Comparison of ENCODE assay signal across 8 cellular contexts in genomic region chr6:28142446-28142845, GRCh38. TPM values are rescaled to one million over a fixed set of nuclear protein-coding genes. Genes with fewer than 3 reads are reported as not detected.
DNase-seq lines count a peak whose midpoint lies in the region; ATAC-seq and TF ChIP-seq lines count a peak whose summit lies in the region.

No MANE protein-coding gene starts in this region.

- H3K4me1 Mint-ChIP-seq in naive thymus-derived CD4-positive, alpha-beta T cell: peaks cover 27 to 76% (median 68%) of the 10 kb centered on the region in 7 donors

- H3K27ac ChIP-seq in BLaER1 treated with 17β-estradiol and CSF1 and Interleukin-3, amounts not matched to agents 10 nM and 100 nM: peak overlapping the region; percentile 71 to 88 (median 84); a peak in 21 of 22 replicates
- no peak overlapping the region for H3K27ac ChIP-seq in colonic mucosa
- H3K27ac ChIP-seq in naive thymus-derived CD4-positive, alpha-beta T cell (ENCODE audit: low read depth, low read length): peak overlapping the region; percentile 75

- peaks cover 0 to 9% (median 0%) of the 10 kb centered on the region in 11 experiments; a peak in 2 of 22 replicates for H4K20me1 ChIP-seq in BLaER1 treated with 17β-estradiol and CSF1 and Interleukin-3, amounts not matched to agents 10 nM and 100 nM
- peaks cover 38% of the 10 kb centered on the region for H4K20me1 ChIP-seq in Loucy (ENCODE audit: insufficient read depth, low read length, poor library complexity, severe bottlenecking)

- no peaks in the 10 kb centered on the region for H3K9me3 Mint-ChIP-seq in naive thymus-derived CD4-positive, alpha-beta T cell

- H3K4me3 ChIP-seq in BLaER1 treated with 17β-estradiol and CSF1 and Interleukin-3, amounts not matched to agents 10 nM and 100 nM: peak overlapping the region; percentile 73 to 98 (median 88)
- H3K4me3 ChIP-seq in Loucy (ENCODE audit: low read length, poor library complexity, severe bottlenecking) (peak overlapping the region; percentile 97), colonic mucosa (peak overlapping the region; percentile 90)
- peak overlapping the region; percentile 85 for H3K4me3 ChIP-seq in naive thymus-derived CD4-positive, alpha-beta T cell (ENCODE audit: low read length)

- H3K9me2 ChIP-seq in Loucy (replicated peaks; ENCODE audit: low read depth, low read length): no peaks in the 10 kb centered on the region

- DNase-seq in colonic mucosa (no peak), A172 (ENCODE audit: low spot score) (no peak), NCI-H187 treated with DMSO at 0.1 percent for 48 hours (lab: John Stamatoyannopoulos, UW) (no peak), NCI-H446 treated with DMSO at 0.1 percent for 48 hours (lab: John Stamatoyannopoulos, UW) (no peak)
- no peak for DNase-seq in naive thymus-derived CD4-positive, alpha-beta T cell

- peak overlapping the region; percentile 80 to 94 (median 91) for H3K9ac ChIP-seq in BLaER1 treated with 17β-estradiol and CSF1 and Interleukin-3, amounts not matched to agents 10 nM and 100 nM
- H3K9ac ChIP-seq in Loucy (ENCODE audit: low read depth, low read length, poor library complexity, severe bottlenecking) (peak overlapping the region; percentile 94), colonic mucosa (ENCODE audit: low read depth in 2 of 2, low read length in 2 of 2) (peak overlapping the region in 1 of 2 donors; percentile 89)

- H3K9me3 ChIP-seq in BLaER1 treated with 17β-estradiol and CSF1 and Interleukin-3, amounts not matched to agents 10 nM and 100 nM (replicated peaks in 1 of 11): no peaks in the 10 kb centered on the region; a peak in 1 of 22 replicates
- H3K9me3 ChIP-seq in Loucy (ENCODE audit: insufficient read depth, low read depth, low read length) (no peaks in the 10 kb centered on the region), colonic mucosa (no peaks in the 10 kb centered on the region)
- H3K9me3 ChIP-seq in naive thymus-derived CD4-positive, alpha-beta T cell (ENCODE audit: control insufficient read depth in 2 of 3, low read length in 3 of 3): no peaks in the 10 kb centered on the region

- peak overlapping the region; percentile 95; the same call in 1 of the 2 replicates for H2AFZ ChIP-seq in Loucy (ENCODE audit: low read length)

- peak overlapping the region; percentile 90 to 100 (median 93) for H3K27ac Mint-ChIP-seq in naive thymus-derived CD4-positive, alpha-beta T cell

- no peak for ATAC-seq in naive thymus-derived CD4-positive, alpha-beta T cell
- no peak for ATAC-seq in GM19397 (IDR thresholded peaks at IDR 0.05; ENCODE audit: unreplicated experiment)

- peak overlapping the region; percentile 76 to 95 (median 84) for H3K4me2 ChIP-seq in BLaER1 treated with 17β-estradiol and CSF1 and Interleukin-3, amounts not matched to agents 10 nM and 100 nM
- H3K4me2 ChIP-seq in Loucy (ENCODE audit: low read depth, low read length, poor library complexity, severe bottlenecking): peak overlapping the region; percentile 93

- H3F3A ChIP-seq in Loucy (ENCODE audit: low read depth): no peaks in the 10 kb centered on the region

- POLR2A ChIA-PET in naive thymus-derived CD4-positive, alpha-beta T cell (lab: Charles Lee): interaction anchor here (0.6 to 4.0 kb wide), 12 partner anchors 9 to 305 kb away, joined by 3 to 22 read pairs (median 4); partner anchors contain the start of genes ZKSCAN4, ZSCAN16 and ZSCAN26

- peaks cover 64% of the 10 kb centered on the region for H3K79me2 ChIP-seq in Loucy (ENCODE audit: insufficient read depth, low read length)

- intact Hi-C loops in colonic mucosa (cut with DNase I): no loop called here
- intact Hi-C loops in naive thymus-derived CD4-positive, alpha-beta T cell (cut with micrococcal nuclease): loop anchor here (5.0 to 10.0 kb wide), 3 partner anchors 195 to 968 kb away; partner anchors contain the start of genes ZSCAN23 (in 1 of the 2) and ZSCAN31 (in 1 of the 2)

- no peaks in the 10 kb centered on the region for H3K27me3 Mint-ChIP-seq in naive thymus-derived CD4-positive, alpha-beta T cell

- CTCF ChIA-PET in naive thymus-derived CD4-positive, alpha-beta T cell (lab: Charles Lee): interaction anchor here (1.1 to 1.4 kb wide), 2 partner anchors 118 to 125 kb away, joined by 4 read pairs; partner anchors contain the start of gene ZSCAN26

- peaks cover 22 to 38% (median 29%) of the 10 kb centered on the region in 11 experiments; a peak in 21 of 22 replicates for H3K36me3 ChIP-seq in BLaER1 treated with 17β-estradiol and CSF1 and Interleukin-3, amounts not matched to agents 10 nM and 100 nM
- H3K36me3 ChIP-seq in Loucy (ENCODE audit: insufficient read depth, low read length) (no peaks in the 10 kb centered on the region), colonic mucosa (no peaks in the 10 kb centered on the region)
- peaks cover 0 to 9% (median 0%) of the 10 kb centered on the region in 3 experiments for H3K36me3 ChIP-seq in naive thymus-derived CD4-positive, alpha-beta T cell (ENCODE audit: control insufficient read depth in 2 of 3, insufficient read depth in 3 of 3, low read length in 3 of 3)

- H3K36me3 Mint-ChIP-seq in naive thymus-derived CD4-positive, alpha-beta T cell: peaks cover 5 to 26% (median 22%) of the 10 kb centered on the region in 5 donors

- no peak for TF ChIP-seq CTCF in Loucy (conservative IDR thresholded peaks at IDR 0.05; ENCODE audit: low read length)
- no peak for TF ChIP-seq CTCF in colonic mucosa (IDR thresholded peaks at IDR 0.05)

- no peaks in the 10 kb centered on the region for H3K27me3 ChIP-seq in BLaER1 treated with 17β-estradiol and CSF1 and Interleukin-3, amounts not matched to agents 10 nM and 100 nM
- H3K27me3 ChIP-seq in Loucy (ENCODE audit: insufficient read depth, low read length, poor library complexity, severe bottlenecking): no peaks in the 10 kb centered on the region
- no peaks in the 10 kb centered on the region for H3K27me3 ChIP-seq in colonic mucosa
- no peaks in the 10 kb centered on the region for H3K27me3 ChIP-seq in naive thymus-derived CD4-positive, alpha-beta T cell (ENCODE audit: control insufficient read depth in 2 of 2, insufficient read depth in 2 of 2, low read length in 2 of 2)

- H3K4me1 ChIP-seq in BLaER1 treated with 17β-estradiol and CSF1 and Interleukin-3, amounts not matched to agents 10 nM and 100 nM: peaks cover 27 to 60% (median 41%) of the 10 kb centered on the region in 10 experiments
- H3K4me1 ChIP-seq in Loucy (ENCODE audit: insufficient read depth, low read length, poor library complexity, severe bottlenecking) (peaks cover 50% of the 10 kb centered on the region), colonic mucosa (peaks cover 5% of the 10 kb centered on the region)
- peaks cover 19 to 36% of the 10 kb centered on the region in 2 donors for H3K4me1 ChIP-seq in naive thymus-derived CD4-positive, alpha-beta T cell (ENCODE audit: control insufficient read depth in 2 of 2, insufficient read depth in 2 of 2, low read length in 2 of 2)

- H3K4me3 Mint-ChIP-seq in naive thymus-derived CD4-positive, alpha-beta T cell: peak overlapping the region; percentile 94 to 99 (median 98)

RNA-seq across cellular contexts. Expression of gene ZKSCAN8, which starts 0.8 kb away (rescaled TPM):
- total RNA-seq in colonic mucosa: 10 to 100 TPM in 1 of 2 donors, 1 to 10 TPM in 1; 7.6 to 12.2 TPM
- total RNA-seq in naive thymus-derived CD4-positive, alpha-beta T cell: 10 to 100 TPM; 23.8 to 46.7 (median 25.7) TPM
- polyA plus RNA-seq in naive thymus-derived CD4-positive, alpha-beta T cell: 1 to 10 TPM in 1 of 2 donors, under 1 TPM in 1; 0.52 to 3.3 TPM
- total RNA-seq in A172 (2014; rRNA removed; shearing (Covaris generic)): 10.2 and 10.4 TPM in 2 replicates

RNA-seq across cellular contexts. Expression of gene ZSCAN16, which starts 18.0 kb away (rescaled TPM):
- 1 to 10 TPM; 8.3 to 8.7 TPM for total RNA-seq in colonic mucosa
- 10 to 100 TPM in 2 of 5 experiments, 1 to 10 TPM in 3; 6.4 to 13.9 (median 7.6) TPM for total RNA-seq in naive thymus-derived CD4-positive, alpha-beta T cell
- 10 to 100 TPM; 13.6 to 15.7 TPM for polyA plus RNA-seq in naive thymus-derived CD4-positive, alpha-beta T cell
- 7.7 and 9.9 TPM in 2 replicates for total RNA-seq in A172 (2014; rRNA removed; shearing (Covaris generic))
